In the genomic region with DNA sequence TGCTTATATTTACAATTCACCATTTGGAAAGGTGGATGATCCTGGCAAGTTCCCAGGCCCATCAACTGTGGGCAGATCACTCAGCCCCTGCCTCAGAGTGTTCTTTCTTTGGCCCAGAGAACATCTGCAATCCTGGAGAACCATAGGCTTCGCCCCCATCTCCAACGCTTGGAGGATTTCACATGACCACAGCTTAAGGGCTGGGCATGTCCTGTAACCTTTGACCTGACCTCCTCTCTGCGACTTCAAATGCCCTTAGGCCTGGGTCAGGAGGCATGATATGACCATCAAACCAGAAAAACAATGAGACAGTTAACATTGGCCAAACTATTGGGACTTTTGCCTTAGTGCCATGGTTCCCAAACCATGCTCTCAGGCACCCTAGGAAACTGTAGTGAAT, we compare ENCODE assay signal across 18 cellular contexts. TPM values are rescaled to one million over a fixed set of nuclear protein-coding genes. Genes with fewer than 3 reads are reported as not detected.
DNase-seq lines count a peak whose midpoint lies in the region; ATAC-seq and TF ChIP-seq lines count a peak whose summit lies in the region.
"Had no signal": no experiment of that assay in that cellular context is flagged by ENCODE, and none has a peak within 500 bp of the region (broad histone marks: within the 10 kb centered on the region; RNA-seq: fewer than 3 reads in every experiment).

No MANE protein-coding gene starts in this region.

- H3K4me1 Mint-ChIP-seq in CD4-positive, alpha-beta T cell (ENCODE audit: low read depth) = peaks cover 64% of the 10 kb centered on the region
- H3K4me1 Mint-ChIP-seq: nephron progenitor cell had no signal

- no peak overlapping the region for H3K27ac ChIP-seq in CD4-positive, alpha-beta T cell (ENCODE audit: low read depth, low read length)
- H3K27ac ChIP-seq in SK-N-MC (peak overlapping the region; percentile 84), heart left ventricle (no peak overlapping the region)
- H3K27ac ChIP-seq: Peyer's patch, stomach, uterus had no signal

- peak overlapping the region; percentile 20 for H3K4me3 Mint-ChIP-seq in CD4-positive, alpha-beta T cell
- H3K4me3 Mint-ChIP-seq: HFFc6, nephron progenitor cell had no signal

- TF ChIP-seq CTCF in CD4-positive, alpha-beta T cell (IDR thresholded peaks at IDR 0.05) = no peak
- TF ChIP-seq CTCF in heart left ventricle (IDR thresholded peaks at IDR 0.05) = no peak

- no peaks in the 10 kb centered on the region for H3K9me3 ChIP-seq in CD4-positive, alpha-beta T cell (ENCODE audit: control insufficient read depth, low read length)
- H3K9me3 ChIP-seq in SK-N-MC (ENCODE audit: low read depth, low read length) (no peaks in the 10 kb centered on the region), heart left ventricle (no peaks in the 10 kb centered on the region), HAP-1 (no peaks in the 10 kb centered on the region)
- H3K9me3 ChIP-seq: Peyer's patch, stomach, uterus had no signal

- intact Hi-C loops in CD4-positive, alpha-beta T cell (cut with DNase I, micrococcal nuclease) = no loop called here
- intact Hi-C loops in heart left ventricle (cut with DNase I) = loop anchor here in 6 of 10 donors (5.0 kb wide), 2 partner anchors 103 to 188 kb away; no protein-coding TSS in a partner anchor

- no peaks in the 10 kb centered on the region for H3K27me3 ChIP-seq in CD4-positive, alpha-beta T cell (ENCODE audit: control insufficient read depth, insufficient read depth, low read length)
- no peaks in the 10 kb centered on the region for H3K27me3 ChIP-seq in heart left ventricle
- no peaks in the 10 kb centered on the region for H3K27me3 ChIP-seq in HAP-1 (ENCODE audit: low read depth)
- H3K27me3 ChIP-seq: Peyer's patch, stomach, uterus had no signal

- no peak for DNase-seq in CD4-positive, alpha-beta T cell
- DNase-seq in SK-N-MC (ENCODE audit: low read depth, low spot score) = no peak
- no peak for DNase-seq in heart left ventricle
- DNase-seq in cerebellum (ENCODE audit: low spot score) = no peak
- DNase-seq in dermis blood vessel endothelial cell = no peak
- no peak for DNase-seq in HAP-1 (ENCODE audit: low spot score in 2 of 2)
- DNase-seq: activated effector memory CD4-positive, alpha-beta T cell treated with anti-CD3 and anti-CD28 coated beads, Interleukin-2, amount 50 U/mL, for 16 hours; cortex of kidney; erythroblast; HFFc6; NCI-H2081; nephron progenitor cell; Peyer's patch; stimulated activated CD4-positive, alpha-beta T cell treated with anti-CD3 and anti-CD28 coated beads, Interleukin-15, amount 100 ng/mL, for 24 hours; stomach; uterus had no signal

- H3K36me3 ChIP-seq in SK-N-MC (ENCODE audit: insufficient read depth, low read length) = no peaks in the 10 kb centered on the region
- H3K36me3 ChIP-seq in heart left ventricle = no peaks in the 10 kb centered on the region
- no peaks in the 10 kb centered on the region for H3K36me3 ChIP-seq in HAP-1 (replicated peaks)
- H3K36me3 ChIP-seq: Peyer's patch, stomach, uterus had no signal

- H3K27ac Mint-ChIP-seq in CD4-positive, alpha-beta T cell = peak overlapping the region; percentile 75
- H3K27ac Mint-ChIP-seq: HFFc6, nephron progenitor cell had no signal

- no peak overlapping the region for H3K9ac ChIP-seq in SK-N-MC (ENCODE audit: insufficient read length)

- H3K4me1 ChIP-seq in heart left ventricle = peaks cover 0 to 18% (median 0%) of the 10 kb centered on the region in 12 donors
- no peaks in the 10 kb centered on the region for H3K4me1 ChIP-seq in HAP-1
- H3K4me1 ChIP-seq: Peyer's patch, uterus had no signal

- 88 to 97% (median 94%) methylated on average over 3 of the region's 3 CpGs for WGBS in heart left ventricle, 4 donors

- H3K27me3 Mint-ChIP-seq in CD4-positive, alpha-beta T cell = no peaks in the 10 kb centered on the region

- ATAC-seq in CD4-positive, alpha-beta T cell (ENCODE audit: poor library complexity) = no peak
- ATAC-seq in GM18511 (IDR thresholded peaks at IDR 0.05; ENCODE audit: unreplicated experiment) (peak; percentile 10), HG02678 (IDR thresholded peaks at IDR 0.05; ENCODE audit: unreplicated experiment) (peak; percentile 9), heart left ventricle (no peak)

- peak overlapping the region; percentile 19; the same call in 1 of the 2 replicates for H3K4me3 ChIP-seq in SK-N-MC
- H3K4me3 ChIP-seq in heart left ventricle = no peak overlapping the region
- no peak overlapping the region for H3K4me3 ChIP-seq in HAP-1
- H3K4me3 ChIP-seq: Peyer's patch, stomach, uterus had no signal

- H3K36me3 Mint-ChIP-seq in CD4-positive, alpha-beta T cell (ENCODE audit: low read depth) = no peaks in the 10 kb centered on the region

- CTCF ChIA-PET in CD4-positive, alpha-beta T cell (lab: Charles Lee) = interaction anchor here (1.3 to 1.7 kb wide), 2 partner anchors 8 to 12 kb away, joined by 3 to 5 read pairs; no protein-coding TSS in a partner anchor

- no peak for TF ChIP-seq POLR2A in heart left ventricle (IDR thresholded peaks at IDR 0.05)

- in situ Hi-C loops in HAP-1 (cut with MboI; ENCODE audit: low sequenced_read_pairs) = no loop called here

- POLR2A ChIA-PET in CD4-positive, alpha-beta T cell (lab: Charles Lee) = interaction anchor here (1.0 to 2.4 kb wide), 6 partner anchors 9 to 218 kb away, joined by 3 to 19 read pairs (median 6); a partner anchor contains a TSS

- no peaks in the 10 kb centered on the region for H3K9me3 Mint-ChIP-seq in CD4-positive, alpha-beta T cell
- H3K9me3 Mint-ChIP-seq: HFFc6, nephron progenitor cell had no signal

RNA-seq across cellular contexts. Expression of a gene that starts 7.2 kb away (rescaled TPM):
- total RNA-seq in CD4-positive, alpha-beta T cell = 10 to 100 TPM; 35.9 to 36.0 TPM
- total RNA-seq in heart left ventricle (100 to 1,000 TPM in 1 of 9 donors, 10 to 100 TPM in 8; 59.4 to 100 (median 83.1) TPM), cerebellum (34.3 TPM), dermis blood vessel endothelial cell (78.3 and 90.6 TPM in 2 replicates)
- 10 to 100 TPM; 18.5 to 41.9 TPM for polyA plus RNA-seq in heart left ventricle

Comparison
In these comparisons a context has a peak if more than half of its experiments do, and no peak if none do; other contexts are left out.
1. ATAC-seq: peak in GM18511 (single experiment) and HG02678 (single experiment); none in CD4-positive, alpha-beta T cell (single experiment) and heart left ventricle (0 of 4).
2. intact Hi-C loops: an anchor here in heart left ventricle (5.0 kb wide); none called in CD4-positive, alpha-beta T cell.